18 cellular contexts compared by ENCODE assay signal in the genomic region with DNA sequence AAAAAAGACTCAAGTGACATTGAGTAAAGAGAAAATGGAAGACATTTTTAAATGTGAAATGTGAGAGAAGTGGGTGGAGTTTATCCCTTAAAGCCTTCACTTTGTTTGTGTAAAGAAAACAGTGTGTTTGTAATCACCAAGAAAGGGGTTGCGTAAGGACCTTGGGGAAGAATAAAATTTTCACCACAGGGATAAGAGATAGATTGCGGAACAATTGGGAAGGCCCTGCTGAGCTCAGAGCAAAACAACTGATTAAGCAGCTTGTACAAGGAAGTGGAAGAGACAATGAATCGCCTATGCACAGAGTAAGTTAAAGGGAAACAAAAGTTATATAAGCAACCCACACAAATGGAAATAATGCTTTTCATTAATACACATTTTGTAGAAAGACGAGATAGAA.
"Had no signal": no experiment of that assay in that cellular context is flagged by ENCODE, and none has a peak within 500 bp of the region (broad histone marks: within the 10 kb centered on the region; RNA-seq: fewer than 3 reads in every experiment).

No MANE protein-coding gene starts in this region.

- DNase-seq: activated CD4-positive, alpha-beta memory T cell treated with anti-CD3 and anti-CD28 coated beads, Interleukin-2, amount 10 ng/mL, durations not matched to agents 7 days and 5 days; activated CD4-positive, alpha-beta T cell treated with anti-CD3 and anti-CD28 coated beads for 48 hours; activated CD4-positive, CD25-positive, alpha-beta regulatory T cell; activated CD8-positive, alpha-beta memory T cell treated with anti-CD3 and anti-CD28 coated beads, Interleukin-2, amount 10 ng/mL, durations not matched to agents 7 days and 5 days; amygdala; caudate nucleus; endodermal cell; hypothalamus; islet precursor cell; left colon; right cardiac atrium; stimulated activated CD4-positive, alpha-beta T cell treated with anti-CD3 and anti-CD28 coated beads, Interleukin-4, amount 100 ng/mL, for 4 hours; upper lobe of left lung had no signal

- H3K36me3 ChIP-seq: thoracic aorta, upper lobe of left lung had no signal

- H3K27me3 ChIP-seq: upper lobe of left lung had no signal

- H3K9me3 ChIP-seq: thoracic aorta, upper lobe of left lung had no signal

- H3K4me3 ChIP-seq: lung, thoracic aorta, upper lobe of left lung had no signal

- H3K27me3 Mint-ChIP-seq: activated CD4-positive, alpha-beta memory T cell treated with anti-CD3 and anti-CD28 coated beads, Interleukin-2, amount 10 ng/mL, durations not matched to agents 7 days and 5 days; activated CD8-positive, alpha-beta memory T cell treated with anti-CD3 and anti-CD28 coated beads, Interleukin-2, amount 10 ng/mL, durations not matched to agents 7 days and 5 days; progenitor cell of endocrine pancreas; stimulated activated memory B cell treated with anti-CD40 and anti-IgM and Interleukin-4, amounts not matched to agents 10 μg/mL and 1 μg/mL and 100 μg/mL, for 72 hours had no signal

- H3K4me1 Mint-ChIP-seq: activated CD4-positive, alpha-beta memory T cell treated with anti-CD3 and anti-CD28 coated beads, Interleukin-2, amount 10 ng/mL, durations not matched to agents 7 days and 5 days; activated CD8-positive, alpha-beta memory T cell treated with anti-CD3 and anti-CD28 coated beads, Interleukin-2, amount 10 ng/mL, durations not matched to agents 7 days and 5 days had no signal

- H3K9me3 Mint-ChIP-seq: stimulated activated memory B cell treated with anti-CD40 and anti-IgM and Interleukin-4, amounts not matched to agents 10 μg/mL and 1 μg/mL and 100 μg/mL, for 72 hours had no signal

- H3K36me3 Mint-ChIP-seq: activated CD8-positive, alpha-beta memory T cell treated with anti-CD3 and anti-CD28 coated beads, Interleukin-2, amount 10 ng/mL, durations not matched to agents 7 days and 5 days; activated naive CD8-positive, alpha-beta T cell; stimulated activated memory B cell treated with anti-CD40 and anti-IgM and Interleukin-4, amounts not matched to agents 10 μg/mL and 1 μg/mL and 100 μg/mL, for 72 hours had no signal

- H3K4me1 ChIP-seq: upper lobe of left lung had no signal

- H3K27ac Mint-ChIP-seq: activated CD4-positive, alpha-beta memory T cell treated with anti-CD3 and anti-CD28 coated beads, Interleukin-2, amount 10 ng/mL, durations not matched to agents 7 days and 5 days; activated CD8-positive, alpha-beta memory T cell treated with anti-CD3 and anti-CD28 coated beads, Interleukin-2, amount 10 ng/mL, durations not matched to agents 7 days and 5 days; activated naive CD8-positive, alpha-beta T cell; endodermal cell; progenitor cell of endocrine pancreas; stimulated activated memory B cell treated with anti-CD40 and anti-IgM and Interleukin-4, amounts not matched to agents 10 μg/mL and 1 μg/mL and 100 μg/mL, for 72 hours had no signal

- H3K4me3 Mint-ChIP-seq: activated CD4-positive, alpha-beta memory T cell treated with anti-CD3 and anti-CD28 coated beads, Interleukin-2, amount 10 ng/mL, durations not matched to agents 7 days and 5 days; activated CD8-positive, alpha-beta memory T cell treated with anti-CD3 and anti-CD28 coated beads, Interleukin-2, amount 10 ng/mL, durations not matched to agents 7 days and 5 days; activated naive CD8-positive, alpha-beta T cell; endodermal cell; stimulated activated memory B cell treated with anti-CD40 and anti-IgM and Interleukin-4, amounts not matched to agents 10 μg/mL and 1 μg/mL and 100 μg/mL, for 72 hours had no signal

- ATAC-seq: activated CD8-positive, alpha-beta memory T cell treated with anti-CD3 and anti-CD28 coated beads, Interleukin-2, amount 10 ng/mL, durations not matched to agents 7 days and 5 days; left colon; right cardiac atrium; stimulated activated memory B cell treated with anti-CD40 and anti-IgM and Interleukin-4, amounts not matched to agents 10 μg/mL and 1 μg/mL and 100 μg/mL, for 72 hours had no signal

- H3K27ac ChIP-seq: thoracic aorta, upper lobe of left lung had no signal
